In the genomic region with DNA sequence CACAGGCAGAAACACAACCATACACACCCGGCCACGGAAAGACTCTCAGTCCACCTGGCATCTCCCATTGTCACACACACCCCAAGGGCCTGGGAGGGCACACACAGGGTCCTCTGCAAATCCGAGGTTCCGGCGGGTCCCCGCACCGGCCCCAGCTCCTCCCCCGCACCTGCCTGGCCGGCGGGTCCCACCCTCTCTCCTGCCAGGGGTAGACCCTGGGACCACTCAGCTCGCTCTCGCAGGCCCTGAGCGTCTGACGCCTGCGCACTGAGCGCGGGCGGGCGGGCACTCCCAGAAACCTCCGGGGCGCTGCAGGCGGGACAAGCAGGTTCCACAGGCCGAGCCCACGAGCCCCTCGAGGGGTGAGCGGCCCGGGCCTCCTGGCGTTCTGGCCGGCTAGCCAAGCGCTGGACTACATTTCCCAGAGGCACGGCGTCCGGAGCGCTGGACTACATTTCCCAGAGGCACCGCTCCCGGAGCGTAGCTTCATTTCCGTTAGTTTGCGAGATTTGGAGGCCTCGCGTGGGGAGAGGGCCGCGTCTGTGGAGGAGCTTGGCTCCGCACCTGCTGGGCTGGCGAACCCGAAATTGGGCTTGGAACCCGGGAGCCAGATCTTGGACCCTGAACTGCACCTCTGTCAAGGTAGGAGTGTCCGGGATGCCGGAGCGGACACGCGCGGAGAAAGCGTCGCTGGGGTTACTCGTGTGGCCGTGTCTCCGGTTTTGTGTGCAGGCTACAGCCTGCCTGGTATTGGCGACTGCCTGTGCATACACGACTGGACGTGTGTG, we compare ENCODE assay signal across 1 cellular context.
TF ChIP-seq lines count a peak whose summit lies in the region.

A gene (plus strand): TSS at position 505 of the 788 bp plus-strand sequence. CDS start 10,686 bp downstream, outside the sequence.

TF ChIP-seq in HEK293, 187 proteins besides CTCF, POLR2A, EP300 and RAD21 (continued from another document and continues in another):
- TF ChIP-seq ZNF76 (tag by site-specific recombination; IDR thresholded peaks at IDR 0.05; ENCODE audit: borderline replicate concordance, low read depth) (peak; percentile 100), ZNF560 (tag by site-specific recombination; IDR thresholded peaks at IDR 0.05; ENCODE audit: borderline replicate concordance) (no peak), SP2 (tag by site-specific recombination; IDR thresholded peaks at IDR 0.05) (peak; percentile 99), GLIS1 (tag by site-specific recombination; IDR thresholded peaks at IDR 0.05) (peak; percentile 79), ZFP3 (tag by site-specific recombination; IDR thresholded peaks at IDR 0.05; ENCODE audit: low read depth) (no peak), ZNF211 (tag by site-specific recombination; IDR thresholded peaks at IDR 0.05; ENCODE audit: low read depth) (no peak), ZNF544 (tag by site-specific recombination; IDR thresholded peaks at IDR 0.05) (no peak), ZNF223 (tag by site-specific recombination; IDR thresholded peaks at IDR 0.05) (0 out of 2 replicates have a peak, but pooled peaks have one; percentile 40), ZNF558 (tag by site-specific recombination; IDR thresholded peaks at IDR 0.05) (peak; percentile 76; the same call in 1 of the 2 replicates), ZNF843 (tag by site-specific recombination; IDR thresholded peaks at IDR 0.05) (peak; percentile 55), ZNF555 (tag by site-specific recombination; conservative IDR thresholded peaks at IDR 0.05) (no peak), ZNF433 (tag by site-specific recombination; IDR thresholded peaks at IDR 0.05; ENCODE audit: low read depth) (no peak), GLI4 (tag by site-specific recombination; IDR thresholded peaks at IDR 0.05) (no peak), EGR2 (tag by site-specific recombination; IDR thresholded peaks at IDR 0.05; ENCODE audit: low read depth) (peak; percentile 93), ZNF350 (tag by site-specific recombination; IDR thresholded peaks at IDR 0.05) (no peak), BCL11A (tag by site-specific recombination; IDR thresholded peaks at IDR 0.05; ENCODE audit: low read depth) (no peak), ZNF24 (tag by site-specific recombination; IDR thresholded peaks at IDR 0.05) (peak; percentile 47), ZNF184 (tag by site-specific recombination; IDR thresholded peaks at IDR 0.05) (0 out of 2 replicates have a peak, but pooled peaks have one; percentile 51), TRIM28 (IDR thresholded peaks at IDR 0.05; ENCODE audit: borderline replicate concordance, low read length) (peak; percentile 75; the same call in 1 of the 2 replicates), GLIS2 (tag by site-specific recombination; IDR thresholded peaks at IDR 0.05) (peak; percentile 99)
- TF ChIP-seq, protein P1, sequence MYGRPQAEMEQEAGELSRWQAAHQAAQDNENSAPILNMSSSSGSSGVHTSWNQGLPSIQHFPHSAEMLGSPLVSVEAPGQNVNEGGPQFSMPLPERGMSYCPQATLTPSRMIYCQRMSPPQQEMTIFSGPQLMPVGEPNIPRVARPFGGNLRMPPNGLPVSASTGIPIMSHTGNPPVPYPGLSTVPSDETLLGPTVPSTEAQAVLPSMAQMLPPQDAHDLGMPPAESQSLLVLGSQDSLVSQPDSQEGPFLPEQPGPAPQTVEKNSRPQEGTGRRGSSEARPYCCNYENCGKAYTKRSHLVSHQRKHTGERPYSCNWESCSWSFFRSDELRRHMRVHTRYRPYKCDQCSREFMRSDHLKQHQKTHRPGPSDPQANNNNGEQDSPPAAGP (tag by site-specific recombination; IDR thresholded peaks at IDR 0.05) = peak; percentile 71
- TF ChIP-seq, protein P2, sequence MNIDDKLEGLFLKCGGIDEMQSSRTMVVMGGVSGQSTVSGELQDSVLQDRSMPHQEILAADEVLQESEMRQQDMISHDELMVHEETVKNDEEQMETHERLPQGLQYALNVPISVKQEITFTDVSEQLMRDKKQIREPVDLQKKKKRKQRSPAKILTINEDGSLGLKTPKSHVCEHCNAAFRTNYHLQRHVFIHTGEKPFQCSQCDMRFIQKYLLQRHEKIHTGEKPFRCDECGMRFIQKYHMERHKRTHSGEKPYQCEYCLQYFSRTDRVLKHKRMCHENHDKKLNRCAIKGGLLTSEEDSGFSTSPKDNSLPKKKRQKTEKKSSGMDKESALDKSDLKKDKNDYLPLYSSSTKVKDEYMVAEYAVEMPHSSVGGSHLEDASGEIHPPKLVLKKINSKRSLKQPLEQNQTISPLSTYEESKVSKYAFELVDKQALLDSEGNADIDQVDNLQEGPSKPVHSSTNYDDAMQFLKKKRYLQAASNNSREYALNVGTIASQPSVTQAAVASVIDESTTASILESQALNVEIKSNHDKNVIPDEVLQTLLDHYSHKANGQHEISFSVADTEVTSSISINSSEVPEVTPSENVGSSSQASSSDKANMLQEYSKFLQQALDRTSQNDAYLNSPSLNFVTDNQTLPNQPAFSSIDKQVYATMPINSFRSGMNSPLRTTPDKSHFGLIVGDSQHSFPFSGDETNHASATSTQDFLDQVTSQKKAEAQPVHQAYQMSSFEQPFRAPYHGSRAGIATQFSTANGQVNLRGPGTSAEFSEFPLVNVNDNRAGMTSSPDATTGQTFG (tag by site-specific recombination; IDR thresholded peaks at IDR 0.05; ENCODE audit: borderline replicate concordance) = no peak
- TF ChIP-seq, protein P3, sequence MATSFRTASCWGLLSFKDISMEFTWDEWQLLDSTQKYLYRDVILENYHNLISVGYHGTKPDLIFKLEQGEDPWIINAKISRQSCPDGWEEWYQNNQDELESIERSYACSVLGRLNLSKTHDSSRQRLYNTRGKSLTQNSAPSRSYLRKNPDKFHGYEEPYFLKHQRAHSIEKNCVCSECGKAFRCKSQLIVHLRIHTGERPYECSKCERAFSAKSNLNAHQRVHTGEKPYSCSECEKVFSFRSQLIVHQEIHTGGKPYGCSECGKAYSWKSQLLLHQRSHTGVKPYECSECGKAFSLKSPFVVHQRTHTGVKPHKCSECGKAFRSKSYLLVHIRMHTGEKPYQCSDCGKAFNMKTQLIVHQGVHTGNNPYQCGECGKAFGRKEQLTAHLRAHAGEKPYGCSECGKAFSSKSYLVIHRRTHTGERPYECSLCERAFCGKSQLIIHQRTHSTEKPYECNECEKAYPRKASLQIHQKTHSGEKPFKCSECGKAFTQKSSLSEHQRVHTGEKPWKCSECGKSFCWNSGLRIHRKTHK (tag by site-specific recombination; IDR thresholded peaks at IDR 0.05) = no peak
- TF ChIP-seq, protein P4, sequence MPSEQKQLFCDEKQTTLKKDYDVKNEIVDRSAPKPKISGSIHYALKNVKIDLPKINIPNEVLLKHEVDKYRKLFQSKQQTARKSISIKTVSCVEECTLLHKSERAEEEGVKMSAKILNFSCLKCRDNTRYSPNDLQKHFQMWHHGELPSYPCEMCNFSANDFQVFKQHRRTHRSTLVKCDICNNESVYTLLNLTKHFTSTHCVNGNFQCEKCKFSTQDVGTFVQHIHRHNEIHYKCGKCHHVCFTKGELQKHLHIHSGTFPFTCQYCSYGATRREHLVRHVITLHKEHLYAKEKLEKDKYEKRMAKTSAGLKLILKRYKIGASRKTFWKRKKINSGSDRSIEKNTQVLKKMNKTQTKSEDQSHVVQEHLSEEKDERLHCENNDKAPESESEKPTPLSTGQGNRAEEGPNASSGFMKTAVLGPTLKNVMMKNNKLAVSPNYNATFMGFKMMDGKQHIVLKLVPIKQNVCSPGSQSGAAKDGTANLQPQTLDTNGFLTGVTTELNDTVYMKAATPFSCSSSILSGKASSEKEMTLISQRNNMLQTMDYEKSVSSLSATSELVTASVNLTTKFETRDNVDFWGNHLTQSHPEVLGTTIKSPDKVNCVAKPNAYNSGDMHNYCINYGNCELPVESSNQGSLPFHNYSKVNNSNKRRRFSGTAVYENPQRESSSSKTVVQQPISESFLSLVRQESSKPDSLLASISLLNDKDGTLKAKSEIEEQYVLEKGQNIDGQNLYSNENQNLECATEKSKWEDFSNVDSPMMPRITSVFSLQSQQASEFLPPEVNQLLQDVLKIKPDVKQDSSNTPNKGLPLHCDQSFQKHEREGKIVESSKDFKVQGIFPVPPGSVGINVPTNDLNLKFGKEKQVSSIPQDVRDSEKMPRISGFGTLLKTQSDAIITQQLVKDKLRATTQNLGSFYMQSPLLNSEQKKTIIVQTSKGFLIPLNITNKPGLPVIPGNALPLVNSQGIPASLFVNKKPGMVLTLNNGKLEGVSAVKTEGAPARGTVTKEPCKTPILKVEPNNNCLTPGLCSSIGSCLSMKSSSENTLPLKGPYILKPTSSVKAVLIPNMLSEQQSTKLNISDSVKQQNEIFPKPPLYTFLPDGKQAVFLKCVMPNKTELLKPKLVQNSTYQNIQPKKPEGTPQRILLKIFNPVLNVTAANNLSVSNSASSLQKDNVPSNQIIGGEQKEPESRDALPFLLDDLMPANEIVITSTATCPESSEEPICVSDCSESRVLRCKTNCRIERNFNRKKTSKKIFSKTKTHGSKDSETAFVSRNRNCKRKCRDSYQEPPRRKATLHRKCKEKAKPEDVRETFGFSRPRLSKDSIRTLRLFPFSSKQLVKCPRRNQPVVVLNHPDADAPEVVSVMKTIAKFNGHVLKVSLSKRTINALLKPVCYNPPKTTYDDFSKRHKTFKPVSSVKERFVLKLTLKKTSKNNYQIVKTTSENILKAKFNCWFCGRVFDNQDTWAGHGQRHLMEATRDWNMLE (tag by site-specific recombination; conservative IDR thresholded peaks at IDR 0.05; ENCODE audit: low read depth) = peak; percentile 75
- TF ChIP-seq, protein P5, sequence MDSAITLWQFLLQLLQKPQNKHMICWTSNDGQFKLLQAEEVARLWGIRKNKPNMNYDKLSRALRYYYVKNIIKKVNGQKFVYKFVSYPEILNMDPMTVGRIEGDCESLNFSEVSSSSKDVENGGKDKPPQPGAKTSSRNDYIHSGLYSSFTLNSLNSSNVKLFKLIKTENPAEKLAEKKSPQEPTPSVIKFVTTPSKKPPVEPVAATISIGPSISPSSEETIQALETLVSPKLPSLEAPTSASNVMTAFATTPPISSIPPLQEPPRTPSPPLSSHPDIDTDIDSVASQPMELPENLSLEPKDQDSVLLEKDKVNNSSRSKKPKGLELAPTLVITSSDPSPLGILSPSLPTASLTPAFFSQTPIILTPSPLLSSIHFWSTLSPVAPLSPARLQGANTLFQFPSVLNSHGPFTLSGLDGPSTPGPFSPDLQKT (IDR thresholded peaks at IDR 0.05; ENCODE audit: borderline replicate concordance, low read depth, low read length) = no peak; the same call in 1 of the 2 replicates
- TF ChIP-seq, protein P6, sequence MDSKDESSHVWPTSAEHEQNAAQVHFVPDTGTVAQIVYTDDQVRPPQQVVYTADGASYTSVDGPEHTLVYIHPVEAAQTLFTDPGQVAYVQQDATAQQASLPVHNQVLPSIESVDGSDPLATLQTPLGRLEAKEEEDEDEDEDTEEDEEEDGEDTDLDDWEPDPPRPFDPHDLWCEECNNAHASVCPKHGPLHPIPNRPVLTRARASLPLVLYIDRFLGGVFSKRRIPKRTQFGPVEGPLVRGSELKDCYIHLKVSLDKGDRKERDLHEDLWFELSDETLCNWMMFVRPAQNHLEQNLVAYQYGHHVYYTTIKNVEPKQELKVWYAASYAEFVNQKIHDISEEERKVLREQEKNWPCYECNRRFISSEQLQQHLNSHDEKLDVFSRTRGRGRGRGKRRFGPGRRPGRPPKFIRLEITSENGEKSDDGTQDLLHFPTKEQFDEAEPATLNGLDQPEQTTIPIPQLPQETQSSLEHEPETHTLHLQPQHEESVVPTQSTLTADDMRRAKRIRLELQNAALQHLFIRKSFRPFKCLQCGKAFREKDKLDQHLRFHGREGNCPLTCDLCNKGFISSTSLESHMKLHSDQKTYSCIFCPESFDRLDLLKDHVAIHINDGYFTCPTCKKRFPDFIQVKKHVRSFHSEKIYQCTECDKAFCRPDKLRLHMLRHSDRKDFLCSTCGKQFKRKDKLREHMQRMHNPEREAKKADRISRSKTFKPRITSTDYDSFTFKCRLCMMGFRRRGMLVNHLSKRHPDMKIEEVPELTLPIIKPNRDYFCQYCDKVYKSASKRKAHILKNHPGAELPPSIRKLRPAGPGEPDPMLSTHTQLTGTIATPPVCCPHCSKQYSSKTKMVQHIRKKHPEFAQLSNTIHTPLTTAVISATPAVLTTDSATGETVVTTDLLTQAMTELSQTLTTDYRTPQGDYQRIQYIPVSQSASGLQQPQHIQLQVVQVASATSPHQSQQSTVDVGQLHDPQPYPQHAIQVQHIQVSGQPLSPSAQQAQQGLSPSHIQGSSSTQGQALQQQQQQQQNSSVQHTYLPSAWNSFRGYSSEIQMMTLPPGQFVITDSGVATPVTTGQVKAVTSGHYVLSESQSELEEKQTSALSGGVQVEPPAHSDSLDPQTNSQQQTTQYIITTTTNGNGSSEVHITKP (tag by site-specific recombination; IDR thresholded peaks at IDR 0.05) = peak; percentile 99
- TF ChIP-seq, protein P7, sequence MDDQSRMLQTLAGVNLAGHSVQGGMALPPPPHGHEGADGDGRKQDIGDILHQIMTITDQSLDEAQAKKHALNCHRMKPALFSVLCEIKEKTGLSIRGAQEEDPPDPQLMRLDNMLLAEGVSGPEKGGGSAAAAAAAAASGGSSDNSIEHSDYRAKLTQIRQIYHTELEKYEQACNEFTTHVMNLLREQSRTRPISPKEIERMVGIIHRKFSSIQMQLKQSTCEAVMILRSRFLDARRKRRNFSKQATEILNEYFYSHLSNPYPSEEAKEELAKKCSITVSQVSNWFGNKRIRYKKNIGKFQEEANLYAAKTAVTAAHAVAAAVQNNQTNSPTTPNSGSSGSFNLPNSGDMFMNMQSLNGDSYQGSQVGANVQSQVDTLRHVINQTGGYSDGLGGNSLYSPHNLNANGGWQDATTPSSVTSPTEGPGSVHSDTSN (CRISPR knock-in tag; IDR thresholded peaks at IDR 0.05) = peak; percentile 25; the same call in 1 of the 2 replicates
- TF ChIP-seq, protein P8, sequence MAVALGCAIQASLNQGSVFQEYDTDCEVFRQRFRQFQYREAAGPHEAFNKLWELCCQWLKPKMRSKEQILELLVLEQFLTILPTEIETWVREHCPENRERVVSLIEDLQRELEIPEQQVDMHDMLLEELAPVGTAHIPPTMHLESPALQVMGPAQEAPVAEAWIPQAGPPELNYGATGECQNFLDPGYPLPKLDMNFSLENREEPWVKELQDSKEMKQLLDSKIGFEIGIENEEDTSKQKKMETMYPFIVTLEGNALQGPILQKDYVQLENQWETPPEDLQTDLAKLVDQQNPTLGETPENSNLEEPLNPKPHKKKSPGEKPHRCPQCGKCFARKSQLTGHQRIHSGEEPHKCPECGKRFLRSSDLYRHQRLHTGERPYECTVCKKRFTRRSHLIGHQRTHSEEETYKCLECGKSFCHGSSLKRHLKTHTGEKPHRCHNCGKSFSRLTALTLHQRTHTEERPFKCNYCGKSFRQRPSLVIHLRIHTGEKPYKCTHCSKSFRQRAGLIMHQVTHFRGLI (tag by site-specific recombination; IDR thresholded peaks at IDR 0.05) = peak; percentile 57; the same call in 1 of the 2 replicates
- TF ChIP-seq, protein P9, sequence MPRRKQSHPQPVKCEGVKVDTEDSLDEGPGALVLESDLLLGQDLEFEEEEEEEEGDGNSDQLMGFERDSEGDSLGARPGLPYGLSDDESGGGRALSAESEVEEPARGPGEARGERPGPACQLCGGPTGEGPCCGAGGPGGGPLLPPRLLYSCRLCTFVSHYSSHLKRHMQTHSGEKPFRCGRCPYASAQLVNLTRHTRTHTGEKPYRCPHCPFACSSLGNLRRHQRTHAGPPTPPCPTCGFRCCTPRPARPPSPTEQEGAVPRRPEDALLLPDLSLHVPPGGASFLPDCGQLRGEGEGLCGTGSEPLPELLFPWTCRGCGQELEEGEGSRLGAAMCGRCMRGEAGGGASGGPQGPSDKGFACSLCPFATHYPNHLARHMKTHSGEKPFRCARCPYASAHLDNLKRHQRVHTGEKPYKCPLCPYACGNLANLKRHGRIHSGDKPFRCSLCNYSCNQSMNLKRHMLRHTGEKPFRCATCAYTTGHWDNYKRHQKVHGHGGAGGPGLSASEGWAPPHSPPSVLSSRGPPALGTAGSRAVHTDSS (tag by site-specific recombination; IDR thresholded peaks at IDR 0.05) = no peak
